Comparison of ENCODE assay signal across 7 cellular contexts in the genomic region with DNA sequence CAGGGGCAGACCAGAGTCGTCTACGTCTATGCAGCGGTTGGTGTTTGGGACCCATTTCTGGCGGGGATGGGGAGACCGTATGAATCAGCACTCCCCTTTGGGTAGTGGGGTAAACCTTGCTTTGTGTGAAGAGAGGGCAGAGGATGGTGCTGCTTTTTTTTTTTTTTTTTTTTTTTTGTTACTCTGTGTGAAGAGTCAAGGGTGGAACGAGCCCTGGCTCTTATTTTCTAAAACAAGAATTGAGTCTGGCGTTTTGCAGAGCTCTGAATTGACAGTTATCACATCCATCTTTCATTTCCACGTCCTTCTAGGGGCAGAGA. TPM values are rescaled to one million over a fixed set of nuclear protein-coding genes. Genes with fewer than 3 reads are reported as not detected.
DNase-seq lines count a peak whose midpoint lies in the region; ATAC-seq and TF ChIP-seq lines count a peak whose summit lies in the region.

No MANE protein-coding gene starts in this region.

- H3K27ac ChIP-seq in SU-DHL-6 (ENCODE audit: low read depth, low read length), result no peak overlapping the region
- no peak overlapping the region for H3K27ac ChIP-seq in parathyroid adenoma

- H3K79me2 ChIP-seq in SU-DHL-6 (ENCODE audit: insufficient read depth, low read length) (peaks cover 57% of the 10 kb centered on the region), parathyroid adenoma (peaks cover 20% of the 10 kb centered on the region)

- H3K27me3 ChIP-seq in SU-DHL-6 (ENCODE audit: low read length) (no peaks in the 10 kb centered on the region), parathyroid adenoma (ENCODE audit: control insufficient read depth, insufficient read depth, low read length) (no peaks in the 10 kb centered on the region)

- DNase-seq in HEK293T (ENCODE audit: extremely low spot score), result no peak
- DNase-seq in endothelial cell (ENCODE audit: low spot score), result no peak
- DNase-seq in NOMO-1 treated with dmso at 0.1 percent for 144 hours (lab: John Stamatoyannopoulos, UW; ENCODE audit: unreplicated experiment), result no peak
- DNase-seq in SKM-1 treated with dmso at 0.1 percent for 144 hours (lab: John Stamatoyannopoulos, UW; ENCODE audit: unreplicated experiment), result no peak

- H3K36me3 ChIP-seq in SU-DHL-6 (ENCODE audit: low read length) (no peaks in the 10 kb centered on the region), parathyroid adenoma (ENCODE audit: control insufficient read depth, insufficient read depth, low read length) (no peaks in the 10 kb centered on the region)

- H3K4me3 ChIP-seq in SU-DHL-6 (ENCODE audit: insufficient read depth, low read length, poor library complexity, severe bottlenecking) (peak overlapping the region; percentile 97), parathyroid adenoma (ENCODE audit: low read depth, low read length) (peak overlapping the region; percentile 86)

- H3K4me3 Mint-ChIP-seq in endothelial cell (ENCODE audit: unreplicated experiment), result peak overlapping the region; percentile 98

- peaks cover 28% of the 10 kb centered on the region for H4K20me1 ChIP-seq in SU-DHL-6 (ENCODE audit: low read depth, low read length)

- H3K27ac Mint-ChIP-seq in endothelial cell (ENCODE audit: unreplicated experiment), result peak overlapping the region; percentile 89

- peak overlapping the region; percentile 77 for H3K4me2 ChIP-seq in SU-DHL-6 (ENCODE audit: low read depth, low read length, poor library complexity, severe bottlenecking)
- peak overlapping the region; percentile 95 for H3K4me2 ChIP-seq in parathyroid adenoma (ENCODE audit: low read length)

- TF ChIP-seq CTCF in SU-DHL-6 (IDR thresholded peaks at IDR 0.05; ENCODE audit: insufficient read depth, low read length, poor library complexity, severe bottlenecking) (no peak), endothelial cell (IDR thresholded peaks at IDR 0.05; ENCODE audit: unreplicated experiment) (no peak), parathyroid adenoma (IDR thresholded peaks at IDR 0.05) (no peak)

- H3K4me1 ChIP-seq in parathyroid adenoma, result peaks cover 4% of the 10 kb centered on the region

- peaks cover 6% of the 10 kb centered on the region for H3K27me3 Mint-ChIP-seq in endothelial cell (ENCODE audit: unreplicated experiment)

- H3K4me1 Mint-ChIP-seq in endothelial cell (ENCODE audit: unreplicated experiment), result peaks cover 25% of the 10 kb centered on the region

- H3K9ac ChIP-seq in SU-DHL-6 (ENCODE audit: low read length) (peak overlapping the region; percentile 95), parathyroid adenoma (no peak overlapping the region)

- H2AFZ ChIP-seq in SU-DHL-6 (ENCODE audit: low read depth, low read length, severe bottlenecking) (no peak overlapping the region), parathyroid adenoma (no peak overlapping the region)

- no peaks in the 10 kb centered on the region for H3K9me3 Mint-ChIP-seq in endothelial cell (ENCODE audit: unreplicated experiment)

- ATAC-seq in GM21723 (IDR thresholded peaks at IDR 0.05; ENCODE audit: unreplicated experiment), result no peak

- H3K9me3 ChIP-seq in SU-DHL-6 (ENCODE audit: insufficient read depth, low read length) (no peaks in the 10 kb centered on the region), parathyroid adenoma (ENCODE audit: control insufficient read depth, low read length) (no peaks in the 10 kb centered on the region)

- H3K9me2 ChIP-seq in SU-DHL-6 (replicated peaks; ENCODE audit: insufficient read depth, low read length), result no peaks in the 10 kb centered on the region

- CTCF ChIA-PET in HEK293T (lab: Yijun Ruan, JAX), result interaction anchor here (1.4 kb wide), 1 partner anchor 27 kb away, joined by 4 read pairs; no protein-coding TSS in a partner anchor

- POLR2A ChIA-PET in HEK293T (lab: Yijun Ruan, JAX), result interaction anchor here (0.6 to 2.0 kb wide), 6 partner anchors 9 to 188 kb away, joined by 3 to 6 read pairs (median 4); no protein-coding TSS in a partner anchor

- H3K36me3 Mint-ChIP-seq in endothelial cell (ENCODE audit: low read depth, unreplicated experiment), result peaks cover 8% of the 10 kb centered on the region

- H3F3A ChIP-seq in SU-DHL-6 (ENCODE audit: insufficient read depth), result peaks cover 8% of the 10 kb centered on the region; the same call in 1 of the 2 replicates

TF ChIP-seq in HEK293T, 16 proteins besides CTCF, POLR2A, EP300 and RAD21:
- TF ChIP-seq, protein P1, sequence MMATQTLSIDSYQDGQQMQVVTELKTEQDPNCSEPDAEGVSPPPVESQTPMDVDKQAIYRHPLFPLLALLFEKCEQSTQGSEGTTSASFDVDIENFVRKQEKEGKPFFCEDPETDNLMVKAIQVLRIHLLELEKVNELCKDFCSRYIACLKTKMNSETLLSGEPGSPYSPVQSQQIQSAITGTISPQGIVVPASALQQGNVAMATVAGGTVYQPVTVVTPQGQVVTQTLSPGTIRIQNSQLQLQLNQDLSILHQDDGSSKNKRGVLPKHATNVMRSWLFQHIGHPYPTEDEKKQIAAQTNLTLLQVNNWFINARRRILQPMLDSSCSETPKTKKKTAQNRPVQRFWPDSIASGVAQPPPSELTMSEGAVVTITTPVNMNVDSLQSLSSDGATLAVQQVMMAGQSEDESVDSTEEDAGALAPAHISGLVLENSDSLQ (IDR thresholded peaks at IDR 0.05), result no peak
- peak; percentile 63 for TF ChIP-seq ZNF384 (IDR thresholded peaks at IDR 0.05)
TF ChIP-seq in HEK293T: peak in this region for 1.

RNA-seq across cellular contexts. Expression of a gene that starts 1.2 kb away (rescaled TPM):
- 54.6 TPM for total RNA-seq in endothelial cell (ENCODE audit: unreplicated experiment)
